17 cellular contexts compared by ENCODE assay signal in genomic region chr3:133717424-133717823, GRCh38. TPM values are rescaled to one million over a fixed set of nuclear protein-coding genes. Genes with fewer than 3 reads are reported as not detected.
DNase-seq lines count a peak whose midpoint lies in the region; ATAC-seq and TF ChIP-seq lines count a peak whose summit lies in the region.
"Had no signal": no experiment of that assay in that cellular context is flagged by ENCODE, and none has a peak within 500 bp of the region (broad histone marks: within the 10 kb centered on the region; RNA-seq: fewer than 3 reads in every experiment).

No MANE protein-coding gene starts in this region.

- ATAC-seq in HG03280 (IDR thresholded peaks at IDR 0.05; ENCODE audit: unreplicated experiment), result no peak
- no peak for ATAC-seq in HG02571 (IDR thresholded peaks at IDR 0.05; ENCODE audit: unreplicated experiment)

- H3K27ac ChIP-seq in adrenal gland, result no peak overlapping the region
- H3K27ac ChIP-seq: C4-2B, KMS-11 had no signal

- peaks cover 0 to 4% (median 0%) of the 10 kb centered on the region in 3 donors for H3K9me3 ChIP-seq in adrenal gland (replicated peaks in 1 of 3)

- peak; percentile 43 for DNase-seq in COLO829 (ENCODE audit: low spot score)
- peak; percentile 78 for DNase-seq in NCI-H146 treated with DMSO at 0.1 percent for 48 hours (lab: John Stamatoyannopoulos, UW; ENCODE audit: unreplicated experiment)
- DNase-seq in globus pallidus (ENCODE audit: low spot score), result peak; percentile 64
- peak; percentile 48 for DNase-seq in putamen (ENCODE audit: low spot score)
- DNase-seq in adrenal gland, result no peak
- DNase-seq: DMS153, GOT3, NCI-H1436, NCI-H446, NCI-H774, RPMI8226, SIG-M5 had no signal

- no peaks in the 10 kb centered on the region for H3K27me3 ChIP-seq in adrenal gland

- TF ChIP-seq CTCF in adrenal gland (IDR thresholded peaks at IDR 0.05), result no peak

- 52 to 73% (median 60%) methylated on average over 3 of the region's 3 CpGs for WGBS in adrenal gland, 4 donors

- H3K4me1 ChIP-seq in adrenal gland (replicated peaks in 1 of 2), result no peaks in the 10 kb centered on the region

- H3K36me3 ChIP-seq in adrenal gland (replicated peaks in 1 of 2), result no peaks in the 10 kb centered on the region

- no peak overlapping the region for H3K4me3 ChIP-seq in adrenal gland

- no peak for TF ChIP-seq POLR2A in adrenal gland (IDR thresholded peaks at IDR 0.05)

- intact Hi-C loops in adrenal gland (cut with DNase I), result no loop called here

RNA-seq across cellular contexts. Expression of gene TF, which starts 28.8 kb away (rescaled TPM):
- 10 to 100 TPM in 2 of 8 donors, 1 to 10 TPM in 3, under 1 TPM in 2, not detected in 1; under 0.01 to 15.5 (median 2.2) TPM for total RNA-seq in adrenal gland
- polyA plus RNA-seq in adrenal gland, result 10 to 100 TPM in 1 of 3 donors, 1 to 10 TPM in 2; 1.9 to 12.3 (median 3.5) TPM
- total RNA-seq: M059J had no signal

RNA-seq across cellular contexts. Expression of gene TOPBP1, which starts 55.7 kb away (rescaled TPM):
- 10 to 100 TPM in 7 of 8 donors, 1 to 10 TPM in 1; 9.6 to 62.1 (median 13.3) TPM for total RNA-seq in adrenal gland
- 10 to 100 TPM in 1 of 3 donors, 1 to 10 TPM in 2; 6.7 to 15.7 (median 8.5) TPM for polyA plus RNA-seq in adrenal gland

Comparison
In these comparisons a context has a peak if more than half of its experiments do, and no peak if none do; other contexts are left out.
1. DNase-seq: peak in COLO829 (single experiment), NCI-H146 treated with DMSO at 0.1 percent for 48 hours (single experiment), globus pallidus (single experiment) and putamen (single experiment); none in adrenal gland (0 of 7).